19 cellular contexts compared by ENCODE assay signal in genomic region chr1:65449214-65449823, GRCh38. TPM values are rescaled to one million over a fixed set of nuclear protein-coding genes. Genes with fewer than 3 reads are reported as not detected.
A peak's percentile ranks its signal among the peaks of the same experiment; 100 is the strongest.
DNase-seq lines count a peak whose midpoint lies in the region; ATAC-seq, FAIRE-seq and TF ChIP-seq lines count a peak whose summit lies in the region.
"Had no signal": no experiment of that assay in that cellular context is flagged by ENCODE, and none has a peak within 500 bp of the region (broad histone marks: within the 10 kb centered on the region; RNA-seq: fewer than 3 reads in every experiment).

No MANE protein-coding gene starts in this region.

- intact Hi-C loops in HCT116 (cut with micrococcal nuclease), result no loop called here
- intact Hi-C loops in cardiac septum (cut with DNase I), result no loop called here

- H4K20me1 ChIP-seq in HCT116 (ENCODE audit: insufficient read depth), result no peaks in the 10 kb centered on the region
- H4K20me1 ChIP-seq in hepatocyte (ENCODE audit: insufficient read depth, poor library complexity, severe bottlenecking), result no peaks in the 10 kb centered on the region
- no peaks in the 10 kb centered on the region for H4K20me1 ChIP-seq in Karpas-422 (ENCODE audit: insufficient read depth, low read depth, low read length)
- H4K20me1 ChIP-seq: BLaER1 treated with 17β-estradiol and CSF1 and Interleukin-3, amounts not matched to agents 10 nM and 100 nM had no signal

- TF ChIP-seq POLR2A in HCT116 (IDR thresholded peaks at IDR 0.05; ENCODE audit: borderline replicate concordance, extremely low read depth, insufficient read depth, insufficient read length), result no peak

- H3K4me1 ChIP-seq in HCT116 (ENCODE audit: control insufficient read depth in 1 of 2, insufficient read depth in 2 of 2, low read length in 2 of 2), result no peaks in the 10 kb centered on the region
- no peaks in the 10 kb centered on the region for H3K4me1 ChIP-seq in hepatocyte (ENCODE audit: insufficient read depth)
- no peaks in the 10 kb centered on the region for H3K4me1 ChIP-seq in small intestine (ENCODE audit: control insufficient read depth in 2 of 2, insufficient read depth in 1 of 2, low read depth in 1 of 2, low read length in 1 of 2)
- no peaks in the 10 kb centered on the region for H3K4me1 ChIP-seq in Karpas-422 (ENCODE audit: low read length)
- H3K4me1 ChIP-seq: BLaER1 treated with 17β-estradiol and CSF1 and Interleukin-3, amounts not matched to agents 10 nM and 100 nM; esophagus squamous epithelium had no signal

- POLR2A ChIA-PET in HCT116 (lab: Charles Lee), result interaction anchor here (0.7 kb wide), 1 partner anchor 11 kb away, joined by 3 read pairs; no protein-coding TSS in a partner anchor

- TF ChIP-seq RAD21 in HCT116 (IDR thresholded peaks at IDR 0.05; ENCODE audit: low read depth), result 0 out of 2 replicates have a peak, but pooled peaks have one; percentile 9

- peak; percentile 23 for FAIRE-seq in small intestine (lab: Jason Lieb, UNC)

- H3K9me3 ChIP-seq in HCT116 (ENCODE audit: control insufficient read depth in 1 of 2, insufficient read depth in 1 of 2, low read depth in 1 of 2, low read length in 2 of 2) (no peaks in the 10 kb centered on the region), hepatocyte (ENCODE audit: low read depth) (no peaks in the 10 kb centered on the region), small intestine (ENCODE audit: control insufficient read depth, low read depth) (no peaks in the 10 kb centered on the region), Karpas-422 (ENCODE audit: low read length) (no peaks in the 10 kb centered on the region)
- H3K9me3 ChIP-seq: BLaER1 treated with 17β-estradiol and CSF1 and Interleukin-3, amounts not matched to agents 10 nM and 100 nM; esophagus squamous epithelium; neutrophil; thoracic aorta had no signal

- 78% methylated on average over 4 of the region's 4 CpGs for WGBS in hepatocyte (ENCODE audit: low lambda C conversion rate, missing lambda C conversion rate)
- WGBS in small intestine, 3 donors, result 78 to 93% (median 84%) methylated on average over 4 of the region's 4 CpGs

- H3K27ac ChIP-seq in HCT116 (ENCODE audit: low read depth, low read length) (no peak overlapping the region), VCaP (no peak overlapping the region), hepatocyte (no peak overlapping the region), small intestine (ENCODE audit: low read depth in 1 of 2, low read length in 1 of 2) (no peak overlapping the region), Karpas-422 (ENCODE audit: low read length) (no peak overlapping the region)
- H3K27ac ChIP-seq: BLaER1 treated with 17β-estradiol and CSF1 and Interleukin-3, amounts not matched to agents 10 nM and 100 nM; esophagus squamous epithelium; neutrophil; thoracic aorta had no signal

- H3K36me3 ChIP-seq in HCT116 (ENCODE audit: control insufficient read depth in 1 of 2, insufficient read depth in 2 of 2, low read length in 2 of 2) (no peaks in the 10 kb centered on the region), hepatocyte (replicated peaks; ENCODE audit: insufficient read depth, low read depth) (no peaks in the 10 kb centered on the region), small intestine (ENCODE audit: control insufficient read depth in 2 of 2, insufficient read depth in 2 of 2, low read length in 2 of 2) (no peaks in the 10 kb centered on the region), Karpas-422 (ENCODE audit: insufficient read depth, low read length) (no peaks in the 10 kb centered on the region)
- H3K36me3 ChIP-seq: BLaER1 treated with 17β-estradiol and CSF1 and Interleukin-3, amounts not matched to agents 10 nM and 100 nM; esophagus squamous epithelium; neutrophil; thoracic aorta had no signal

- ATAC-seq in HCT116, result peak; percentile 74
- no peak for ATAC-seq in HG03469 (IDR thresholded peaks at IDR 0.05; ENCODE audit: unreplicated experiment)
- ATAC-seq: stimulated activated effector memory CD8-positive, alpha-beta T cell treated with anti-CD3 and anti-CD28 coated beads, Interleukin-12 subunit alpha, Interleukin-12 subunit beta, amount 100 ng/mL, for 72 hours had no signal

- H3K79me2 ChIP-seq in HCT116 (ENCODE audit: insufficient read depth, low read length) (no peaks in the 10 kb centered on the region), hepatocyte (no peaks in the 10 kb centered on the region), Karpas-422 (ENCODE audit: low read length) (no peaks in the 10 kb centered on the region)

- H3K9me2 ChIP-seq in HCT116 (ENCODE audit: insufficient read depth), result no peaks in the 10 kb centered on the region
- H3K9me2 ChIP-seq in hepatocyte (replicated peaks; ENCODE audit: insufficient read depth), result no peaks in the 10 kb centered on the region
- no peaks in the 10 kb centered on the region for H3K9me2 ChIP-seq in Karpas-422 (replicated peaks; ENCODE audit: insufficient read depth, low read length)

- DNase-seq in HCT116 (ENCODE audit: low read depth, low spot score) (no peak), hepatocyte (ENCODE audit: low spot score) (no peak), small intestine (no peak), cardiac septum (ENCODE audit: low spot score) (no peak), Karpas-422 (no peak)
- DNase-seq: activated CD4-positive, alpha-beta T cell treated with anti-CD3 and anti-CD28 coated beads, Interleukin-2, amount 10 ng/mL, durations not matched to agents 24 days and 14 days; activated effector memory CD4-positive, alpha-beta T cell treated with anti-CD3 and anti-CD28 coated beads, Interleukin-2, amount 50 U/mL, for 16 hours; central memory CD4-positive, alpha-beta T cell; esophagus squamous epithelium; immature natural killer cell; NCI-H524; retina; Right ventricle myocardium superior had no signal

- H3K9ac ChIP-seq in HCT116 (ENCODE audit: low read length) (no peak overlapping the region), Karpas-422 (ENCODE audit: low read length) (no peak overlapping the region)
- H3K9ac ChIP-seq: BLaER1 treated with 17β-estradiol and CSF1 and Interleukin-3, amounts not matched to agents 10 nM and 100 nM had no signal

- H3K4me2 ChIP-seq in HCT116 (ENCODE audit: low read length) (no peak overlapping the region), hepatocyte (no peak overlapping the region), Karpas-422 (ENCODE audit: low read depth, low read length, poor library complexity, severe bottlenecking) (no peak overlapping the region)
- H3K4me2 ChIP-seq: BLaER1 treated with 17β-estradiol and CSF1 and Interleukin-3, amounts not matched to agents 10 nM and 100 nM had no signal

- BruUV-seq in HCT116 (replicated peaks; lab: Mats Ljungman, UMichigan), result no TSS peak

- H2AFZ ChIP-seq in HCT116 (ENCODE audit: low read depth, low read length, poor library complexity, severe bottlenecking), result no peak overlapping the region
- H2AFZ ChIP-seq in hepatocyte, result no peak overlapping the region
- no peak overlapping the region for H2AFZ ChIP-seq in Karpas-422 (ENCODE audit: low read length)

- TF ChIP-seq CTCF in HCT116 (IDR thresholded peaks at IDR 0.05 in 2 of 3, conservative IDR thresholded peaks at IDR 0.05 in 1 of 3; ENCODE audit: borderline replicate concordance in 1 of 3, insufficient read depth in 1 of 3, low read depth in 2 of 3, low read length in 2 of 3), result peak; percentile 12 to 47 (median 29); a peak in 3 of 6 replicates
- peak; percentile 74 for TF ChIP-seq CTCF in VCaP (conservative IDR thresholded peaks at IDR 0.05)
- TF ChIP-seq CTCF in hepatocyte (IDR thresholded peaks at IDR 0.05; ENCODE audit: poor library complexity), result peak; percentile 17

- RAD21 ChIA-PET in HCT116 (lab: Charles Lee; ENCODE audit: low non-redundant PET in 1 of 2, low total read pairs in 2 of 2, uncharacterized antibody in 2 of 2, unreplicated experiment in 2 of 2), result interaction anchor here in 1 of 2 experiments (0.7 kb wide), 1 partner anchor 10 kb away, joined by 3 read pairs; no protein-coding TSS in a partner anchor

- CTCF ChIA-PET in HCT116 (lab: Charles Lee), result interaction anchor here (0.6 to 1.9 kb wide), 9 partner anchors 8 to 238 kb away, joined by 3 to 28 read pairs (median 4); no protein-coding TSS in a partner anchor

- H3K4me3 ChIP-seq in HCT116 (replicated peaks in 1 of 2; ENCODE audit: low read depth in 1 of 2, low read length in 2 of 2) (no peak overlapping the region), hepatocyte (no peak overlapping the region), small intestine (ENCODE audit: low read depth in 1 of 2, low read length in 2 of 2) (no peak overlapping the region), Karpas-422 (ENCODE audit: low read length) (no peak overlapping the region)
- H3K4me3 ChIP-seq: BLaER1 treated with 17β-estradiol and CSF1 and Interleukin-3, amounts not matched to agents 10 nM and 100 nM; esophagus squamous epithelium; thoracic aorta had no signal

- H3K27me3 ChIP-seq in HCT116 (ENCODE audit: insufficient read depth, low read length) (no peaks in the 10 kb centered on the region), hepatocyte (no peaks in the 10 kb centered on the region), small intestine (ENCODE audit: control insufficient read depth in 2 of 2, insufficient read depth in 2 of 2, low read length in 2 of 2) (no peaks in the 10 kb centered on the region), Karpas-422 (ENCODE audit: low read length) (no peaks in the 10 kb centered on the region)
- H3K27me3 ChIP-seq: BLaER1 treated with 17β-estradiol and CSF1 and Interleukin-3, amounts not matched to agents 10 nM and 100 nM; esophagus squamous epithelium; neutrophil had no signal

TF ChIP-seq in HCT116, 20 proteins besides CTCF, POLR2A, EP300 and RAD21 (continues in another document):
- TF ChIP-seq POLR2AphosphoS5 (IDR thresholded peaks at IDR 0.05; ENCODE audit: low read depth, low read length) (no peak), CEBPB (IDR thresholded peaks at IDR 0.05; ENCODE audit: low read depth) (no peak), ZFX (IDR thresholded peaks at IDR 0.05) (no peak), SIN3A (IDR thresholded peaks at IDR 0.05; ENCODE audit: low read depth) (no peak), EZH2 (IDR thresholded peaks at IDR 0.05) (no peak), EGR1 (IDR thresholded peaks at IDR 0.05; ENCODE audit: low read depth) (no peak), YY1 (IDR thresholded peaks at IDR 0.05; ENCODE audit: extremely low read depth, insufficient replicate concordance, low read depth, low read length) (no peak), ELF1 (IDR thresholded peaks at IDR 0.05; ENCODE audit: borderline replicate concordance, low read depth) (no peak)

RNA-seq across cellular contexts. Expression of gene LEPR, which starts 28.9 kb away (rescaled TPM):
- total RNA-seq in HCT116 (2021; ENCODE audit: unreplicated experiment), result 6.0 TPM
- 2.6 and 2.8 TPM in 2 replicates for polyA plus RNA-seq in HCT116 (2012)
- total RNA-seq in hepatocyte, result 6.1 and 6.4 TPM in 2 replicates
- polyA plus RNA-seq in hepatocyte, result 1.3 and 4.1 TPM in 2 replicates
- polyA plus RNA-seq in small intestine, result 1 to 10 TPM in 1 of 3 donors, under 1 TPM in 1, not detected in 1; 0.54 to 6.6 TPM
- total RNA-seq in cardiac septum, result 8.0 TPM
- 1.4 and 1.5 TPM in 2 replicates for total RNA-seq in Karpas-422 (2014; rRNA removed; shearing (Covaris generic); ENCODE audit: low replicate concordance)

RNA-seq across cellular contexts. Expression of gene LEPROT, which starts 28.9 kb away (rescaled TPM):
- total RNA-seq in HCT116 (2021; ENCODE audit: unreplicated experiment) (25.7 TPM), hepatocyte (91.6 and 97.0 TPM in 2 replicates), cardiac septum (54.9 TPM)
- 10.3 and 12.5 TPM in 2 replicates for polyA plus RNA-seq in HCT116 (2012)
- polyA plus RNA-seq in hepatocyte (77.5 and 89.9 TPM in 2 replicates), small intestine (10 to 100 TPM; 14.1 to 31.2 (median 19.2) TPM)
- total RNA-seq in Karpas-422 (2014; rRNA removed; shearing (Covaris generic); ENCODE audit: low replicate concordance), result 11.8 and 31.3 TPM in 2 replicates

Comparison
In these comparisons a context has a peak if more than half of its experiments do, and no peak if none do; other contexts are left out.
1. CTCF ChIP-seq: peak in every context shown above with its lines; median percentile 74 in VCaP; 29 in HCT116; 17 in hepatocyte.